Comparison of ENCODE assay signal across 1 cellular context in the genomic region with DNA sequence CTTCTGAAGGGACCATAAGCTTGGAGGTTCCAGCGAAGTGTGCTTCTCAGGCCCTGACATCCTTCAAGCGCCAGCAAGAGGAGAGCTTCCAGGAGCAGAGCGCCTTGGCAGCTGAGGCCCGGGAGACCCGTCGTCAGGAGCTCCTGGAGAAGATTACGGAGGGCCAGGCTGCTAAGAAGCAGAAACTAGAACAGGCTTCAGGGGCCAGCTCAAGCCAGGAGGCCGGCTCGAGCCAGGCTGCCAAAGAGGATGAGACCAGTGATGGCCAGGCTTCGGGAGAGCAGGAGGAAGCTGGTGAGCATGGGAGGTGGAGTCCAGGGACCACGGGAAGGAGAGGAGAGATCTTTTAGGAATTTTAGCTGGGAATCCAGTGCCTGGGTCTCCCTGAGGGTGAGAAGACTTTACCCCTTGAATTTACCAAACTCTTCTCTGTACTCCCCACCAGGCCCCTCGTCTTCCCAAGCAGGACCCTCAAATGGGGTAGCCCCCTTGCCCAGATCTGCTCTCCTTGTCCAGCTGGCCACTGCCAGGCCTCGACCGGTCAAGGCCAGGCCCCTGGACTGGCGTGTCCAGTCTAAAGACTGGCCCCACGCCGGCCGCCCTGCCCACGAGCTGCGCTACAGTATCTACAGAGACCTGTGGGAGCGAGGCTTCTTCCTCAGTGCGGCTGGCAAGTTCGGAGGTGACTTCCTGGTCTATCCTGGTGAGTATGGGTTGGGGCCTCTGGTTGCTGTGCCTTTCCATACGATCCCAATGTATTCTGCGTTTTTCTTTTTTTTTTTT.
TF ChIP-seq lines count a peak whose summit lies in the region.

No MANE protein-coding gene starts in this region.

TF ChIP-seq in K562, 482 proteins besides CTCF, POLR2A, EP300 and RAD21:
- TF ChIP-seq NFATC3 (IDR thresholded peaks at IDR 0.05): no peak
- TF ChIP-seq, protein P1, sequence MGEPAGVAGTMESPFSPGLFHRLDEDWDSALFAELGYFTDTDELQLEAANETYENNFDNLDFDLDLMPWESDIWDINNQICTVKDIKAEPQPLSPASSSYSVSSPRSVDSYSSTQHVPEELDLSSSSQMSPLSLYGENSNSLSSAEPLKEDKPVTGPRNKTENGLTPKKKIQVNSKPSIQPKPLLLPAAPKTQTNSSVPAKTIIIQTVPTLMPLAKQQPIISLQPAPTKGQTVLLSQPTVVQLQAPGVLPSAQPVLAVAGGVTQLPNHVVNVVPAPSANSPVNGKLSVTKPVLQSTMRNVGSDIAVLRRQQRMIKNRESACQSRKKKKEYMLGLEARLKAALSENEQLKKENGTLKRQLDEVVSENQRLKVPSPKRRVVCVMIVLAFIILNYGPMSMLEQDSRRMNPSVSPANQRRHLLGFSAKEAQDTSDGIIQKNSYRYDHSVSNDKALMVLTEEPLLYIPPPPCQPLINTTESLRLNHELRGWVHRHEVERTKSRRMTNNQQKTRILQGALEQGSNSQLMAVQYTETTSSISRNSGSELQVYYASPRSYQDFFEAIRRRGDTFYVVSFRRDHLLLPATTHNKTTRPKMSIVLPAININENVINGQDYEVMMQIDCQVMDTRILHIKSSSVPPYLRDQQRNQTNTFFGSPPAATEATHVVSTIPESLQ (CRISPR knock-in tag; IDR thresholded peaks at IDR 0.05): no peak
- TF ChIP-seq, protein P2, sequence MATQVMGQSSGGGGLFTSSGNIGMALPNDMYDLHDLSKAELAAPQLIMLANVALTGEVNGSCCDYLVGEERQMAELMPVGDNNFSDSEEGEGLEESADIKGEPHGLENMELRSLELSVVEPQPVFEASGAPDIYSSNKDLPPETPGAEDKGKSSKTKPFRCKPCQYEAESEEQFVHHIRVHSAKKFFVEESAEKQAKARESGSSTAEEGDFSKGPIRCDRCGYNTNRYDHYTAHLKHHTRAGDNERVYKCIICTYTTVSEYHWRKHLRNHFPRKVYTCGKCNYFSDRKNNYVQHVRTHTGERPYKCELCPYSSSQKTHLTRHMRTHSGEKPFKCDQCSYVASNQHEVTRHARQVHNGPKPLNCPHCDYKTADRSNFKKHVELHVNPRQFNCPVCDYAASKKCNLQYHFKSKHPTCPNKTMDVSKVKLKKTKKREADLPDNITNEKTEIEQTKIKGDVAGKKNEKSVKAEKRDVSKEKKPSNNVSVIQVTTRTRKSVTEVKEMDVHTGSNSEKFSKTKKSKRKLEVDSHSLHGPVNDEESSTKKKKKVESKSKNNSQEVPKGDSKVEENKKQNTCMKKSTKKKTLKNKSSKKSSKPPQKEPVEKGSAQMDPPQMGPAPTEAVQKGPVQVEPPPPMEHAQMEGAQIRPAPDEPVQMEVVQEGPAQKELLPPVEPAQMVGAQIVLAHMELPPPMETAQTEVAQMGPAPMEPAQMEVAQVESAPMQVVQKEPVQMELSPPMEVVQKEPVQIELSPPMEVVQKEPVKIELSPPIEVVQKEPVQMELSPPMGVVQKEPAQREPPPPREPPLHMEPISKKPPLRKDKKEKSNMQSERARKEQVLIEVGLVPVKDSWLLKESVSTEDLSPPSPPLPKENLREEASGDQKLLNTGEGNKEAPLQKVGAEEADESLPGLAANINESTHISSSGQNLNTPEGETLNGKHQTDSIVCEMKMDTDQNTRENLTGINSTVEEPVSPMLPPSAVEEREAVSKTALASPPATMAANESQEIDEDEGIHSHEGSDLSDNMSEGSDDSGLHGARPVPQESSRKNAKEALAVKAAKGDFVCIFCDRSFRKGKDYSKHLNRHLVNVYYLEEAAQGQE (CRISPR knock-in tag; IDR thresholded peaks at IDR 0.05; ENCODE audit: low read depth): no peak
- TF ChIP-seq, protein P3, sequence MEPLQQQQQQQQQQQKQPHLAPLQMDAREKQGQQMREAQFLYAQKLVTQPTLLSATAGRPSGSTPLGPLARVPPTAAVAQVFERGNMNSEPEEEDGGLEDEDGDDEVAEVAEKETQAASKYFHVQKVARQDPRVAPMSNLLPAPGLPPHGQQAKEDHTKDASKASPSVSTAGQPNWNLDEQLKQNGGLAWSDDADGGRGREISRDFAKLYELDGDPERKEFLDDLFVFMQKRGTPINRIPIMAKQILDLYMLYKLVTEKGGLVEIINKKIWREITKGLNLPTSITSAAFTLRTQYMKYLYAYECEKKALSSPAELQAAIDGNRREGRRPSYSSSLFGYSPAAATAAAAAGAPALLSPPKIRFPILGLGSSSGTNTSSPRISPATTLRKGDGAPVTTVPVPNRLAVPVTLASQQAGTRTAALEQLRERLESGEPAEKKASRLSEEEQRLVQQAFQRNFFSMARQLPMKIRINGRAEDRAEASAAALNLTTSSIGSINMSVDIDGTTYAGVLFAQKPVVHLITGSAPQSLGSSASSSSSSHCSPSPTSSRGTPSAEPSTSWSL (CRISPR knock-in tag; IDR thresholded peaks at IDR 0.05; ENCODE audit: borderline replicate concordance): 0 out of 2 replicates have a peak, but pooled peaks have one; percentile 3
- peak; percentile 71; the same call in 1 of the 2 replicates for TF ChIP-seq CBFB (CRISPR knock-in tag; IDR thresholded peaks at IDR 0.05)
- 0 out of 2 replicates have a peak, but pooled peaks have one; percentile 74 for TF ChIP-seq NR1H2 (CRISPR knock-in tag; IDR thresholded peaks at IDR 0.05)
- no peak for TF ChIP-seq ELF4 (CRISPR knock-in tag; IDR thresholded peaks at IDR 0.05)
- TF ChIP-seq ZNF12 (CRISPR knock-in tag; IDR thresholded peaks at IDR 0.05): peak; percentile 84
TF ChIP-seq in K562: peak in this region for 4.
